Comparison of ENCODE assay signal across 7 cellular contexts in the genomic region with DNA sequence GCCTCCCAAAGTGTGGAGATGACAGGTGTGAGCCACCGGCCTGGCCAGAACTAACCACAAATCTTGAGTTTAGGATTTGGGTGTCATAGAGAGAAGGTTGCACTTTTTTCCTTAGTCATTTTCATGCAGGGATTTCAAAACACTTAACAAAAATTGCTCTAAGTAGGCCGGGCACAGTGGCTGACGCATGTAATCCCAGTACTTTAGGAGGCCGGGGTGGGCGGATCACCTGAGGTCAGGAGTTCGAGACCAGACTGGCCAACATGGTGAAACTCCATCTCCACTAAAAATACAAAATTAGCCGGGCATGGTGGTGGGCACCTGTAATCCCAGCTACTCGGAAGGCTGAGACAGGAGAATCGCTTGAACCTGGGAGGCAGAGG. TPM values are rescaled to one million over a fixed set of nuclear protein-coding genes. Genes with fewer than 3 reads are reported as not detected.
DNase-seq lines count a peak whose midpoint lies in the region; ATAC-seq and TF ChIP-seq lines count a peak whose summit lies in the region.
"Not testable (repeated sequence)": the region's sequence is repeated elsewhere in the genome, so short reads cannot be mapped to it uniquely, and the experiment has no call there.

No MANE protein-coding gene starts in this region.

- not testable (repeated sequence) for H3K9me3 ChIP-seq in OCI-LY3 (ENCODE audit: insufficient read depth, low read length); adipocyte (ENCODE audit: control insufficient read depth, low read length); esophagus muscularis mucosa; naive thymus-derived CD4-positive, alpha-beta T cell (ENCODE audit: control insufficient read depth in 2 of 3, low read length in 3 of 3); spleen

- H3K79me2 ChIP-seq in OCI-LY3 (ENCODE audit: low read length) = peaks cover 35% of the 10 kb centered on the region

- POLR2A ChIA-PET in activated CD8-positive, alpha-beta T cell treated with anti-CD3 and anti-CD28 coated beads for 36 hours (lab: Charles Lee) = not testable (repeated sequence)
- POLR2A ChIA-PET in naive thymus-derived CD4-positive, alpha-beta T cell (lab: Charles Lee) = interaction anchor here (3.1 to 7.7 kb wide), 4 partner anchors 21 to 85 kb away, joined by 10 to 144 read pairs (median 36); partner anchors contain the start of genes IST1 and ZNF821

- H3K4me3 ChIP-seq in GM08714 (ENCODE audit: low read length) (peak overlapping the region; percentile 87; the same call in 1 of the 2 replicates), OCI-LY3 (ENCODE audit: low read length) (0 out of 2 replicates have a peak overlapping the region, but pooled peaks have one; percentile 90), adipocyte (ENCODE audit: low read length) (peak overlapping the region; percentile 99), spleen (peak overlapping the region in 1 of 8 donors; percentile 92)
- not testable (repeated sequence) for H3K4me3 ChIP-seq in esophagus muscularis mucosa; naive thymus-derived CD4-positive, alpha-beta T cell (ENCODE audit: low read length)

- H3K27ac ChIP-seq in OCI-LY3 (ENCODE audit: low read length) = not testable (repeated sequence)
- H3K27ac ChIP-seq in esophagus muscularis mucosa (replicated peaks in 1 of 4) (peak overlapping the region; percentile 98 to 100 (median 98)), spleen (peak overlapping the region in 7 of 8 donors; percentile 96 to 100 (median 98))
- peak overlapping the region; percentile 87 for H3K27ac ChIP-seq in naive thymus-derived CD4-positive, alpha-beta T cell (ENCODE audit: low read depth, low read length)

- TF ChIP-seq CTCF in OCI-LY3 (IDR thresholded peaks at IDR 0.05; ENCODE audit: low read depth, low read length); activated CD8-positive, alpha-beta T cell treated with anti-CD3 and anti-CD28 coated beads for 36 hours (IDR thresholded peaks at IDR 0.05); esophagus muscularis mucosa (IDR thresholded peaks at IDR 0.05); spleen (IDR thresholded peaks at IDR 0.05 in 8 of 11, conservative IDR thresholded peaks at IDR 0.05 in 3 of 11): not testable (repeated sequence)

- not testable (repeated sequence) for H3K27me3 Mint-ChIP-seq in activated CD8-positive, alpha-beta T cell treated with anti-CD3 and anti-CD28 coated beads for 36 hours; naive thymus-derived CD4-positive, alpha-beta T cell

- not testable (repeated sequence) for H4K20me1 ChIP-seq in OCI-LY3 (ENCODE audit: insufficient read depth, low read length)

- intact Hi-C loops in activated CD8-positive, alpha-beta T cell treated with anti-CD3 and anti-CD28 coated beads for 36 hours (cut with micrococcal nuclease); esophagus muscularis mucosa (cut with DNase I); naive thymus-derived CD4-positive, alpha-beta T cell (cut with micrococcal nuclease); spleen (cut with DNase I; ENCODE audit: low total_unique reads): not testable (repeated sequence)

- not testable (repeated sequence) for H2AFZ ChIP-seq in OCI-LY3 (ENCODE audit: low read depth, low read length)

- not testable (repeated sequence) for H3K36me3 ChIP-seq in OCI-LY3 (replicated peaks; ENCODE audit: low read depth, low read length); adipocyte (ENCODE audit: control insufficient read depth, insufficient read depth, low read length, severe bottlenecking); naive thymus-derived CD4-positive, alpha-beta T cell (ENCODE audit: control insufficient read depth in 2 of 3, insufficient read depth in 3 of 3, low read length in 3 of 3)
- H3K36me3 ChIP-seq in esophagus muscularis mucosa = peaks cover 0 to 11% (median 3%) of the 10 kb centered on the region in 4 donors
- peaks cover 0 to 14% (median under 1%) of the 10 kb centered on the region in 6 donors for H3K36me3 ChIP-seq in spleen

- CTCF ChIA-PET in activated CD8-positive, alpha-beta T cell treated with anti-CD3 and anti-CD28 coated beads for 36 hours (lab: Charles Lee) = not testable (repeated sequence)
- CTCF ChIA-PET in naive thymus-derived CD4-positive, alpha-beta T cell (lab: Charles Lee) = interaction anchor here (0.7 kb wide), 1 partner anchor 63 kb away, joined by 6 read pairs; no protein-coding TSS in a partner anchor

- not testable (repeated sequence) for TF ChIP-seq POLR2A in esophagus muscularis mucosa (IDR thresholded peaks at IDR 0.05; ENCODE audit: low read depth); spleen (IDR thresholded peaks at IDR 0.05)

- peak overlapping the region; percentile 100 for H3K27ac Mint-ChIP-seq in activated CD8-positive, alpha-beta T cell treated with anti-CD3 and anti-CD28 coated beads for 36 hours
- peak overlapping the region; percentile 98 to 100 (median 100) for H3K27ac Mint-ChIP-seq in naive thymus-derived CD4-positive, alpha-beta T cell

- H3K9ac ChIP-seq in OCI-LY3 (ENCODE audit: low read length) (peak overlapping the region; percentile 78; the same call in 1 of the 2 replicates), adipocyte (ENCODE audit: low read length) (peak overlapping the region; percentile 89)

- not testable (repeated sequence) for DNase-seq in activated CD8-positive, alpha-beta T cell treated with anti-CD3 and anti-CD28 coated beads for 36 hours; adipocyte (ENCODE audit: low read depth); esophagus muscularis mucosa (ENCODE audit: extremely low spot score); naive thymus-derived CD4-positive, alpha-beta T cell
- peak; percentile 78 for DNase-seq in spleen

- not testable (repeated sequence) for H3K9me3 Mint-ChIP-seq in activated CD8-positive, alpha-beta T cell treated with anti-CD3 and anti-CD28 coated beads for 36 hours; naive thymus-derived CD4-positive, alpha-beta T cell

- 90% methylated on average over 9 of the region's 9 CpGs for WGBS in esophagus muscularis mucosa
- WGBS in spleen, 5 donors = 71 to 89% (median 86%) methylated on average over 9 of the region's 9 CpGs

- not testable (repeated sequence) for H3K27me3 ChIP-seq in OCI-LY3 (ENCODE audit: low read depth, low read length); adipocyte (replicated peaks; ENCODE audit: control insufficient read depth, insufficient read depth, low read length); esophagus muscularis mucosa; naive thymus-derived CD4-positive, alpha-beta T cell (ENCODE audit: control insufficient read depth in 2 of 2, insufficient read depth in 2 of 2, low read length in 2 of 2); spleen (replicated peaks in 1 of 7)

- TF ChIP-seq EP300 in esophagus muscularis mucosa (IDR thresholded peaks at IDR 0.05) = not testable (repeated sequence)

- H3K4me2 ChIP-seq in OCI-LY3 (ENCODE audit: low read length) = peak overlapping the region; percentile 96

- peaks cover 18% of the 10 kb centered on the region for H3K4me1 Mint-ChIP-seq in activated CD8-positive, alpha-beta T cell treated with anti-CD3 and anti-CD28 coated beads for 36 hours (ENCODE audit: low read depth)
- peaks cover 7 to 56% (median 37%) of the 10 kb centered on the region in 7 donors for H3K4me1 Mint-ChIP-seq in naive thymus-derived CD4-positive, alpha-beta T cell

- H3K4me1 ChIP-seq in OCI-LY3 (ENCODE audit: low read length) (peaks cover 17% of the 10 kb centered on the region), adipocyte (ENCODE audit: control insufficient read depth, insufficient read depth, low read length) (peaks cover 32% of the 10 kb centered on the region), esophagus muscularis mucosa (peaks cover 30 to 44% (median 38%) of the 10 kb centered on the region in 4 donors), spleen (peaks cover 27 to 47% (median 35%) of the 10 kb centered on the region in 6 donors)
- peaks cover 22 to 24% of the 10 kb centered on the region in 2 donors for H3K4me1 ChIP-seq in naive thymus-derived CD4-positive, alpha-beta T cell (ENCODE audit: control insufficient read depth in 2 of 2, insufficient read depth in 2 of 2, low read length in 2 of 2)

- peak overlapping the region; percentile 99 for H3K4me3 Mint-ChIP-seq in activated CD8-positive, alpha-beta T cell treated with anti-CD3 and anti-CD28 coated beads for 36 hours
- peak overlapping the region in 8 of 10 donors; percentile 23 to 99 (median 92) for H3K4me3 Mint-ChIP-seq in naive thymus-derived CD4-positive, alpha-beta T cell

- H3K36me3 Mint-ChIP-seq in activated CD8-positive, alpha-beta T cell treated with anti-CD3 and anti-CD28 coated beads for 36 hours (ENCODE audit: low read depth) = not testable (repeated sequence)
- H3K36me3 Mint-ChIP-seq in naive thymus-derived CD4-positive, alpha-beta T cell = peaks cover 0 to 13% (median 0%) of the 10 kb centered on the region in 5 donors

- ATAC-seq in activated CD8-positive, alpha-beta T cell treated with anti-CD3 and anti-CD28 coated beads for 36 hours; naive thymus-derived CD4-positive, alpha-beta T cell: not testable (repeated sequence)

RNA-seq across cellular contexts. Expression of gene AP1G1, which starts 1.5 kb away (rescaled TPM):
- 10 to 100 TPM; 53.9 to 57.4 TPM for total RNA-seq in activated CD8-positive, alpha-beta T cell treated with anti-CD3 and anti-CD28 coated beads for 36 hours
- total RNA-seq in esophagus muscularis mucosa (10 to 100 TPM; 45.9 to 56.9 (median 51.5) TPM), spleen (100 to 1,000 TPM in 5 of 7 donors, 10 to 100 TPM in 2; 86.2 to 125 (median 104) TPM)
- total RNA-seq in naive thymus-derived CD4-positive, alpha-beta T cell = 100 to 1,000 TPM in 2 of 5 experiments, 10 to 100 TPM in 3; 95.3 to 147 (median 100.0) TPM
- 10 to 100 TPM in 1 of 2 donors, 1 to 10 TPM in 1; 6.7 to 12.8 TPM for polyA plus RNA-seq in naive thymus-derived CD4-positive, alpha-beta T cell
- 10 to 100 TPM; 11.2 to 15.8 (median 14.5) TPM for polyA plus RNA-seq in spleen

RNA-seq across cellular contexts. Expression of gene ATXN1L, which starts 35.6 kb away (rescaled TPM):
- total RNA-seq in activated CD8-positive, alpha-beta T cell treated with anti-CD3 and anti-CD28 coated beads for 36 hours = 10 to 100 TPM; 13.6 to 14.9 TPM
- 10 to 100 TPM; 32.8 to 54.6 (median 42.9) TPM for total RNA-seq in esophagus muscularis mucosa
- total RNA-seq in naive thymus-derived CD4-positive, alpha-beta T cell = 10 to 100 TPM; 24.6 to 52.9 (median 30.7) TPM
- polyA plus RNA-seq in naive thymus-derived CD4-positive, alpha-beta T cell = 10 to 100 TPM in 1 of 2 donors, 1 to 10 TPM in 1; 8.9 to 10.7 TPM
- total RNA-seq in spleen = 10 to 100 TPM; 25.5 to 37.5 (median 31.1) TPM
- 1 to 10 TPM; 3.1 to 8.1 (median 3.3) TPM for polyA plus RNA-seq in spleen
